ENCODE assay signal across 9 cellular contexts in the genomic region with DNA sequence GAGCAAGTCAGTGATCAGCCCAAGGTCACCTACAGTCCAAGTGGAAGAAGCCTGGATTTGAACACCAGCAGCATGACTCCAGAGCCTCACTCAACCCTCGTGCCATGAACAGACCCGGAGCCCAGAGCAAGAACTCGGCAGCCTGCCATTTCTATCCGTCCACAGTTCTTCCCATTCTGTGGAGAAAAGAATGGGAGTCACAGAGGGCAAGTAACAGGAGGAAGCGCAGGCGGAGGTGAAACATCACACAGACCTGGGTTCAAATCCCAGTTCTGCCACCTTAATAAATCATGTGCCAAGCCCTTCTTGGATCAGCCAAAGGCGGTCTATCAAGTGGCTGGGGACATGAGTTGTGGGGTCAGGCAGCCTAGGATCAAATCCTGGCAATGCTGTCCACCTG. TPM values are rescaled to one million over a fixed set of nuclear protein-coding genes. Genes with fewer than 3 reads are reported as not detected.
DNase-seq lines count a peak whose midpoint lies in the region; ATAC-seq and TF ChIP-seq lines count a peak whose summit lies in the region.
"Had no signal": no experiment of that assay in that cellular context is flagged by ENCODE, and none has a peak within 500 bp of the region (broad histone marks: within the 10 kb centered on the region; RNA-seq: fewer than 3 reads in every experiment).

No MANE protein-coding gene starts in this region.

- H3K36me3 Mint-ChIP-seq in activated naive CD4-positive, alpha-beta T cell treated with anti-CD3 and anti-CD28 coated beads for 36 hours (ENCODE audit: low read depth): peaks cover 8% of the 10 kb centered on the region
- H3K36me3 Mint-ChIP-seq in activated naive CD4-positive, alpha-beta T cell treated with anti-CD3 and anti-CD28 coated beads, Interleukin-2, amount 50 U/mL, for 72 hours: peaks cover 6 to 24% of the 10 kb centered on the region in 2 donors

- CTCF ChIA-PET in activated naive CD4-positive, alpha-beta T cell treated with anti-CD3 and anti-CD28 coated beads for 36 hours (lab: Charles Lee): no interaction called here
- CTCF ChIA-PET in GM10248 (lab: Yijun Ruan, JAX): interaction anchor here (1.5 kb wide), 1 partner anchor 10 kb away, joined by 7 read pairs; no protein-coding TSS in a partner anchor

- H3K4me1 Mint-ChIP-seq in activated naive CD4-positive, alpha-beta T cell treated with anti-CD3 and anti-CD28 coated beads for 36 hours (ENCODE audit: low read depth): peaks cover 67% of the 10 kb centered on the region

- peaks cover 11% of the 10 kb centered on the region for H3K27me3 Mint-ChIP-seq in activated naive CD4-positive, alpha-beta T cell treated with anti-CD3 and anti-CD28 coated beads for 36 hours (ENCODE audit: low read depth)

- TF ChIP-seq CTCF in lower lobe of right lung (IDR thresholded peaks at IDR 0.05): no peak
- no peak for TF ChIP-seq CTCF in thoracic aorta (IDR thresholded peaks at IDR 0.05)
- no peak for TF ChIP-seq CTCF in GM10248 (IDR thresholded peaks at IDR 0.05; ENCODE audit: control extremely low read depth, extremely low read depth, low read depth, missing control alignments)

- ATAC-seq in activated naive CD4-positive, alpha-beta T cell treated with anti-CD3 and anti-CD28 coated beads, Interleukin-2, amount 50 U/mL, for 72 hours: no peak
- ATAC-seq in lower lobe of right lung (no peak), thoracic aorta (ENCODE audit: insufficient number of reproducible peaks, low FRiP score, low read depth) (no peak), GM21423 (IDR thresholded peaks at IDR 0.05; ENCODE audit: unreplicated experiment) (no peak)

- peaks cover 23% of the 10 kb centered on the region for H3K27me3 ChIP-seq in lower lobe of right lung (ENCODE audit: low read depth)
- no peaks in the 10 kb centered on the region for H3K27me3 ChIP-seq in thoracic aorta (replicated peaks; ENCODE audit: insufficient read depth)

- H3K36me3 ChIP-seq in lower lobe of right lung (peaks cover 5% of the 10 kb centered on the region), thoracic aorta (no peaks in the 10 kb centered on the region)

- POLR2A ChIA-PET in GM10248 (lab: Yijun Ruan, JAX): interaction anchor here (1.0 kb wide), 1 partner anchor 85 kb away, joined by 3 read pairs; no protein-coding TSS in a partner anchor

- intact Hi-C loops in activated naive CD4-positive, alpha-beta T cell treated with anti-CD3 and anti-CD28 coated beads for 36 hours (cut with micrococcal nuclease): loop anchor here (1.0 to 10.0 kb wide), 5 partner anchors 54 to 451 kb away; a partner anchor contains a TSS
- intact Hi-C loops in lower lobe of right lung (cut with DNase I): no loop called here

- H3K4me3 ChIP-seq in lower lobe of right lung: peak overlapping the region; percentile 75
- H3K4me3 ChIP-seq in thoracic aorta: peak overlapping the region; percentile 24

- H3K4me3 Mint-ChIP-seq in activated naive CD4-positive, alpha-beta T cell treated with anti-CD3 and anti-CD28 coated beads for 36 hours: peak overlapping the region; percentile 69

- no peaks in the 10 kb centered on the region for H3K9me3 Mint-ChIP-seq in activated naive CD4-positive, alpha-beta T cell treated with anti-CD3 and anti-CD28 coated beads for 36 hours
- H3K9me3 Mint-ChIP-seq in activated naive CD4-positive, alpha-beta T cell treated with anti-CD3 and anti-CD28 coated beads, Interleukin-2, amount 50 U/mL, for 72 hours: no peaks in the 10 kb centered on the region

- no peak for DNase-seq in activated naive CD4-positive, alpha-beta T cell treated with anti-CD3 and anti-CD28 coated beads for 36 hours
- DNase-seq in activated naive CD4-positive, alpha-beta T cell treated with anti-CD3 and anti-CD28 coated beads, Interleukin-2, amount 50 U/mL, for 16 hours: no peak
- DNase-seq in activated naive CD4-positive, alpha-beta T cell treated with anti-CD3 and anti-CD28 coated beads, Interleukin-2, amount 50 U/mL, for 72 hours (ENCODE audit: low spot score in 2 of 2): no peak
- DNase-seq in lower lobe of right lung (no peak), thoracic aorta (ENCODE audit: low spot score) (no peak), NCI-H1694 (lab: John Stamatoyannopoulos, UW) (no peak), GM10248 (ENCODE audit: extremely low spot score) (no peak)
- DNase-seq: NCI-H2171 had no signal

- H3K9me3 ChIP-seq in lower lobe of right lung: no peaks in the 10 kb centered on the region
- H3K9me3 ChIP-seq in thoracic aorta: no peaks in the 10 kb centered on the region

- H3K27ac ChIP-seq in lower lobe of right lung (peak overlapping the region; percentile 31), thoracic aorta (peak overlapping the region; percentile 38 to 71)

- H3K4me1 ChIP-seq in lower lobe of right lung (peaks cover 72% of the 10 kb centered on the region), thoracic aorta (ENCODE audit: control insufficient read depth in 1 of 2, low read depth in 2 of 2) (peaks cover 29 to 72% of the 10 kb centered on the region in 2 donors)

- peak overlapping the region; percentile 91 for H3K27ac Mint-ChIP-seq in activated naive CD4-positive, alpha-beta T cell treated with anti-CD3 and anti-CD28 coated beads for 36 hours
- H3K27ac Mint-ChIP-seq in activated naive CD4-positive, alpha-beta T cell treated with anti-CD3 and anti-CD28 coated beads, Interleukin-2, amount 50 U/mL, for 72 hours: peak overlapping the region; percentile 92 to 98

RNA-seq across cellular contexts. Expression of a gene that starts 4.3 kb away (rescaled TPM):
- total RNA-seq in activated naive CD4-positive, alpha-beta T cell treated with anti-CD3 and anti-CD28 coated beads for 36 hours: 10 to 100 TPM; 43.7 to 44.2 TPM
- total RNA-seq in activated naive CD4-positive, alpha-beta T cell treated with anti-CD3 and anti-CD28 coated beads, Interleukin-2, amount 50 U/mL, for 72 hours: 10 to 100 TPM; 30.6 to 51.8 TPM
- total RNA-seq in lower lobe of right lung (78.2 TPM), thoracic aorta (100 to 1,000 TPM in 1 of 2 donors, 10 to 100 TPM in 1; 94.6 to 101 TPM)
